Comparison of ENCODE assay signal across 18 cellular contexts in genomic region chr6:40733770-40734396, GRCh38.
A peak's percentile ranks its signal among the peaks of the same experiment; 100 is the strongest.
DNase-seq lines count a peak whose midpoint lies in the region; ATAC-seq, FAIRE-seq and TF ChIP-seq lines count a peak whose summit lies in the region.
"Had no signal": no experiment of that assay in that cellular context is flagged by ENCODE, and none has a peak within 500 bp of the region (broad histone marks: within the 10 kb centered on the region; RNA-seq: fewer than 3 reads in every experiment).

No MANE protein-coding gene starts in this region.

- TF ChIP-seq POLR2A in H54 (IDR thresholded peaks at IDR 0.05; ENCODE audit: low read depth, low read length) = no peak

- ATAC-seq in GM18502 (IDR thresholded peaks at IDR 0.05; ENCODE audit: poor library complexity, unreplicated experiment) = peak; percentile 75
- no peak for ATAC-seq in HG03196 (IDR thresholded peaks at IDR 0.05; ENCODE audit: unreplicated experiment)
- ATAC-seq: A549, T-helper 17 cell had no signal

- H3K36me3 ChIP-seq in mesenchymal stem cell (ENCODE audit: control insufficient read depth in 1 of 2, insufficient read depth in 2 of 2, low read depth in 1 of 2, low read length in 2 of 2) = no peaks in the 10 kb centered on the region

- H3K27me3 ChIP-seq in mesenchymal stem cell (ENCODE audit: control insufficient read depth in 1 of 2, insufficient read depth in 1 of 2, low read length in 2 of 2) = peaks cover 27 to 64% of the 10 kb centered on the region in 2 experiments

- H2BK12ac ChIP-seq in mesenchymal stem cell (ENCODE audit: low read length in 2 of 2) = no peak overlapping the region

- H3K18ac ChIP-seq in mesenchymal stem cell (ENCODE audit: low read depth in 1 of 2, low read length in 2 of 2) = no peak overlapping the region

- H3K27ac ChIP-seq in C4-2B (peak overlapping the region; percentile 51), mesenchymal stem cell (ENCODE audit: low read length, poor library complexity, severe bottlenecking) (no peak overlapping the region)
- H3K27ac ChIP-seq: A549, HL-60 had no signal

- no peak overlapping the region for H2BK5ac ChIP-seq in mesenchymal stem cell (ENCODE audit: low read depth, low read length, poor library complexity, severe bottlenecking)

- DNase-seq in NAMALWA (ENCODE audit: low spot score) = peak; percentile 58
- no peak for DNase-seq in mesenchymal stem cell
- no peak for DNase-seq in NCI-H2107 treated with DMSO at 0.1 percent for 48 hours (lab: John Stamatoyannopoulos, UW; ENCODE audit: unreplicated experiment)
- DNase-seq in H54 (ENCODE audit: insufficient read length, low spot score) = no peak
- no peak for DNase-seq in KBM-7
- DNase-seq: C1 segment of cervical spinal cord, COR-L47, DMS153, NCI-H2227 treated with DMSO at 0.1 percent for 48 hours, NCI-H524 treated with DMSO at 0.1 percent for 48 hours, SHP77, T-helper 17 cell had no signal

- no peak for FAIRE-seq in H54 (lab: Jason Lieb, UNC)
- FAIRE-seq: A549, RCC 7860 had no signal

- H2AFZ ChIP-seq in mesenchymal stem cell (ENCODE audit: low read depth, low read length) = no peak overlapping the region

- 72% methylated on average over 3 of the region's 4 CpGs for WGBS in mesenchymal stem cell

- peak overlapping the region; percentile 62 for H4K91ac ChIP-seq in mesenchymal stem cell (ENCODE audit: low read length)

- peaks cover 4% of the 10 kb centered on the region for H3K4me1 ChIP-seq in mesenchymal stem cell (ENCODE audit: control insufficient read depth, insufficient read depth, low read depth, low read length)
- H3K4me1 ChIP-seq: A549 had no signal

- no peak overlapping the region for H4K8ac ChIP-seq in mesenchymal stem cell (ENCODE audit: low read length)

- no peak overlapping the region for H2BK120ac ChIP-seq in mesenchymal stem cell (ENCODE audit: low read depth, low read length)

- H3K23ac ChIP-seq in mesenchymal stem cell (ENCODE audit: low read length in 2 of 2) = no peak overlapping the region

- H3K14ac ChIP-seq in mesenchymal stem cell (ENCODE audit: low read length in 2 of 2) = no peak overlapping the region

- no peak overlapping the region for H2AK5ac ChIP-seq in mesenchymal stem cell (ENCODE audit: low read length, severe bottlenecking)

- H3K4me2 ChIP-seq in mesenchymal stem cell (ENCODE audit: low read length, poor library complexity, severe bottlenecking) = no peak overlapping the region
- H3K4me2 ChIP-seq: A549 had no signal

- H3K79me1 ChIP-seq in mesenchymal stem cell (replicated peaks; ENCODE audit: low read length, poor library complexity, severe bottlenecking) = no peaks in the 10 kb centered on the region

- in situ Hi-C loops in KBM-7 (cut with MboI; ENCODE audit: low pct_unique_long_range_greater_than_20kb, low sequenced_read_pairs) = no loop called here

- H3K4ac ChIP-seq in mesenchymal stem cell (ENCODE audit: low read depth in 1 of 2, low read length in 2 of 2) = no peak overlapping the region

- no peak overlapping the region for H3K9ac ChIP-seq in mesenchymal stem cell (ENCODE audit: low read length)

- H3K4me3 ChIP-seq in mesenchymal stem cell (ENCODE audit: insufficient read depth in 1 of 2, low read depth in 1 of 2, low read length in 2 of 2) = no peak overlapping the region
- H3K4me3 ChIP-seq: A549 had no signal

- no peak for TF ChIP-seq CTCF in C4-2B (conservative IDR thresholded peaks at IDR 0.05)

- H3K9me3 ChIP-seq in mesenchymal stem cell (ENCODE audit: control insufficient read depth, low read length) = no peaks in the 10 kb centered on the region
- H3K9me3 ChIP-seq: A549 had no signal

- H2BK15ac ChIP-seq in mesenchymal stem cell (ENCODE audit: low read depth, poor library complexity, severe bottlenecking) = no peak overlapping the region
